In genomic region chr10:121526040-121526790, GRCh38 we compare ENCODE assay signal across 18 cellular contexts.
DNase-seq lines count a peak whose midpoint lies in the region; FAIRE-seq and TF ChIP-seq lines count a peak whose summit lies in the region.
"Had no signal": no experiment of that assay in that cellular context is flagged by ENCODE, and none has a peak within 500 bp of the region (broad histone marks: within the 10 kb centered on the region; RNA-seq: fewer than 3 reads in every experiment).

No MANE protein-coding gene starts in this region.

- no peak overlapping the region for H2BK12ac ChIP-seq in trophoblast cell (ENCODE audit: low read length)

- peaks cover 0 to 85% (median 56%) of the 10 kb centered on the region in 4 donors for H3K4me1 ChIP-seq in esophagus muscularis mucosa
- H3K4me1 ChIP-seq in trophoblast cell (ENCODE audit: control insufficient read depth in 1 of 2, insufficient read depth in 2 of 2, low read length in 2 of 2): peaks cover 0 to 3% of the 10 kb centered on the region in 2 experiments
- peaks cover 56% of the 10 kb centered on the region for H3K4me1 ChIP-seq in vagina
- H3K4me1 ChIP-seq: left ventricle myocardium inferior had no signal

- H3K36me3 ChIP-seq in esophagus muscularis mucosa (no peaks in the 10 kb centered on the region), trophoblast cell (ENCODE audit: control insufficient read depth in 1 of 2, insufficient read depth in 2 of 2, low read length in 2 of 2) (peaks cover 0 to 3% of the 10 kb centered on the region in 2 experiments), vagina (no peaks in the 10 kb centered on the region)
- H3K36me3 ChIP-seq: left ventricle myocardium inferior, right lobe of liver had no signal

- no peak for TF ChIP-seq CTCF in esophagus muscularis mucosa (IDR thresholded peaks at IDR 0.05)
- no peak for TF ChIP-seq CTCF in vagina (IDR thresholded peaks at IDR 0.05)

- H3K18ac ChIP-seq in trophoblast cell (ENCODE audit: low read length): peak overlapping the region; percentile 23

- TF ChIP-seq POLR2A in esophagus muscularis mucosa (IDR thresholded peaks at IDR 0.05; ENCODE audit: low read depth) (no peak), vagina (IDR thresholded peaks at IDR 0.05) (no peak), H54 (IDR thresholded peaks at IDR 0.05; ENCODE audit: low read depth, low read length) (no peak)

- WGBS in esophagus muscularis mucosa: 81% methylated on average over 13 of the region's 13 CpGs
- WGBS in trophoblast cell (ENCODE audit: extremely low coverage, insufficient coverage, insufficient read length): no CpG with 5 or more reads among the region's 13 CpGs

- DNase-seq in NCI-H510A treated with DMSO at 0.1 percent for 48 hours (lab: John Stamatoyannopoulos, UW) (peak; percentile 56), NCI-H510A (lab: John Stamatoyannopoulos, UW) (no peak), esophagus muscularis mucosa (ENCODE audit: extremely low spot score) (no peak), trophoblast cell (no peak), vagina (ENCODE audit: extremely low spot score in 2 of 2) (no peak), cerebellum (ENCODE audit: low spot score) (no peak), H54 (ENCODE audit: insufficient read length, low spot score) (no peak)
- no peak for DNase-seq in stimulated activated CD4-positive, alpha-beta T cell treated with anti-CD3 and anti-CD28 coated beads, Interleukin-15, amount 100 ng/mL, for 24 hours
- DNase-seq: activated CD4-positive, alpha-beta T cell treated with anti-CD3 and anti-CD28 coated beads, Interleukin-2, amount 50 U/mL, for 4 hours; activated T-cell treated with anti-CD3 and anti-CD28 coated beads, Interleukin-2, amount 50 U/mL, for 48 hours; CD4-positive, alpha-beta T cell; cortex of kidney; left ventricle myocardium inferior; natural killer cell; right lobe of liver had no signal

- H2BK5ac ChIP-seq in trophoblast cell (ENCODE audit: low read depth, low read length, poor library complexity): no peak overlapping the region

- H3K4me2 ChIP-seq in trophoblast cell (ENCODE audit: low read length): no peak overlapping the region

- no peak overlapping the region for H3K9ac ChIP-seq in trophoblast cell (ENCODE audit: low read length)

- no peak overlapping the region for H4K8ac ChIP-seq in trophoblast cell (ENCODE audit: low read depth, low read length)

- H2BK120ac ChIP-seq in trophoblast cell (ENCODE audit: insufficient read depth, low read length, poor library complexity): peak overlapping the region; percentile 9

- peaks cover 2% of the 10 kb centered on the region for H3K79me1 ChIP-seq in trophoblast cell (ENCODE audit: low read length)

- H3K27ac ChIP-seq in esophagus muscularis mucosa (replicated peaks in 1 of 4) (peak overlapping the region; percentile 71 to 83 (median 76)), trophoblast cell (ENCODE audit: low read depth, low read length) (no peak overlapping the region), vagina (peak overlapping the region; percentile 66)
- H3K27ac ChIP-seq: left ventricle myocardium inferior, right lobe of liver had no signal

- no peak overlapping the region for H4K91ac ChIP-seq in trophoblast cell (ENCODE audit: low read depth, low read length)

- peaks cover 2% of the 10 kb centered on the region for H3K79me2 ChIP-seq in trophoblast cell (ENCODE audit: control insufficient read depth, insufficient read depth, low read length, poor library complexity)

- no peak for FAIRE-seq in H54 (lab: Jason Lieb, UNC)
- FAIRE-seq: A204.1, TTC549 had no signal

- intact Hi-C loops in esophagus muscularis mucosa (cut with DNase I): no loop called here
- intact Hi-C loops in vagina (cut with DNase I): no loop called here

- no peak overlapping the region for H3K23ac ChIP-seq in trophoblast cell (ENCODE audit: low read length)

- H3K14ac ChIP-seq in trophoblast cell (ENCODE audit: low read length): peak overlapping the region; percentile 30

- no peak overlapping the region for H3K4ac ChIP-seq in trophoblast cell (ENCODE audit: low read depth, low read length)

- H3K27me3 ChIP-seq in esophagus muscularis mucosa (no peaks in the 10 kb centered on the region), trophoblast cell (ENCODE audit: insufficient read depth, low read length) (no peaks in the 10 kb centered on the region), vagina (no peaks in the 10 kb centered on the region)
- H3K27me3 ChIP-seq: right lobe of liver had no signal

- no peak overlapping the region for H3K4me3 ChIP-seq in esophagus muscularis mucosa
- no peak overlapping the region for H3K4me3 ChIP-seq in trophoblast cell (ENCODE audit: low read depth, low read length)
- no peak overlapping the region for H3K4me3 ChIP-seq in vagina
- H3K4me3 ChIP-seq: HAP-1, left ventricle myocardium inferior, right lobe of liver had no signal

- H3K9me3 ChIP-seq in esophagus muscularis mucosa (no peaks in the 10 kb centered on the region), trophoblast cell (ENCODE audit: insufficient read depth, low read depth, low read length) (no peaks in the 10 kb centered on the region), vagina (no peaks in the 10 kb centered on the region)
- H3K9me3 ChIP-seq: HAP-1, left ventricle myocardium inferior, right lobe of liver had no signal

- no peak for TF ChIP-seq EP300 in esophagus muscularis mucosa (IDR thresholded peaks at IDR 0.05)

- no peak overlapping the region for H4K12ac ChIP-seq in trophoblast cell (ENCODE audit: low read depth, low read length)

- H2AFZ ChIP-seq in trophoblast cell (ENCODE audit: insufficient read depth, low read length, poor library complexity): no peak overlapping the region

- H2AK5ac ChIP-seq in trophoblast cell (ENCODE audit: low read length): peak overlapping the region; percentile 45
